ENCODE assay signal across 21 cellular contexts in the genomic region with DNA sequence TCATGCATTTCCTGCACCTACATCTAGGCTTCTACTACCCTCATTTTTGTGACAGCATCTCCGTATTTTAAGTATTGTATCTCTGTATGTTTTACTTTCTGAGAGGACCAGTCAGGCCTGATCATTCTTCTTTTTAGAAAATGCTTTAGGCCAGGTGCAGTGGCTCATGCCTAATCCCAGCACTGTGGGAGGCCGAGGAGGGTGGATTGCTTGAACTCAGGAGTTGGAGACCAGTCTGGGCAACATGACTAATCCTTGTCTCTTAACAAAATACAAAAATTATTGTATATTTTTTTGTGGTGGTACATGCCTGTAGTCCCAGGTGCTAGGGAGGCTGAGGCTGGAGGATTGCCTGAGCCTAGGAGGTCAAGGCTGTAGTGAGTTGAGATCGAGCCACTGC.
"Had no signal": no experiment of that assay in that cellular context is flagged by ENCODE, and none has a peak within 500 bp of the region (broad histone marks: within the 10 kb centered on the region; RNA-seq: fewer than 3 reads in every experiment).

No MANE protein-coding gene starts in this region.

- H3K4me1 Mint-ChIP-seq: activated naive CD8-positive, alpha-beta T cell treated with anti-CD3 and anti-CD28 coated beads for 36 hours had no signal

- DNase-seq: activated CD4-positive, alpha-beta memory T cell treated with anti-CD3 and anti-CD28 coated beads for 36 hours; activated CD4-positive, alpha-beta T cell treated with anti-CD3 and anti-CD28 coated beads for 4 hours; activated CD4-positive, alpha-beta T cell treated with anti-CD3 and anti-CD28 coated beads, Interleukin-2, amount 50 U/mL, for 1 hour; activated CD4-positive, CD25-positive, alpha-beta regulatory T cell treated with anti-CD3 and anti-CD28 coated beads, Interleukin-2, amount 50 U/mL, for 72 hours; activated CD8-positive, alpha-beta memory T cell treated with anti-CD3 and anti-CD28 coated beads, Interleukin-2, amount 50 U/mL, for 4 hours; activated effector memory CD4-positive, alpha-beta T cell treated with Interleukin-2 at 50 U/mL for 16 hours; activated naive CD4-positive, alpha-beta T cell treated with anti-CD3 and anti-CD28 coated beads, Interleukin-2, amount 50 U/mL, for 16 hours; activated naive CD8-positive, alpha-beta T cell treated with anti-CD3 and anti-CD28 coated beads for 36 hours; activated T-cell treated with anti-CD3 and anti-CD28 coated beads for 4 hours; activated T-cell treated with anti-CD3 and anti-CD28 coated beads, Interleukin-2, amount 50 U/mL, for 48 hours; aorta; MG63; NCI-H1092; NK-92 treated with Interleukin-12 subunit alpha and Interleukin-12 subunit beta, amount 100 ng/mL, for 24 hours; PC-3; Peyer's patch; RPMI8226 had no signal

- H3K4me3 ChIP-seq: cardiac muscle cell, MG63, Peyer's patch, SK-N-MC had no signal

- H3K27ac ChIP-seq: cardiac muscle cell, Peyer's patch, SK-N-MC had no signal

- H3K9me3 ChIP-seq: MG63, Peyer's patch had no signal

- H3K36me3 Mint-ChIP-seq: activated CD4-positive, alpha-beta memory T cell treated with anti-CD3 and anti-CD28 coated beads for 36 hours; activated naive CD8-positive, alpha-beta T cell treated with anti-CD3 and anti-CD28 coated beads for 36 hours; WTC11 had no signal

- H3K27me3 ChIP-seq: cardiac muscle cell, MG63, Peyer's patch had no signal

- H3K4me3 Mint-ChIP-seq: activated CD4-positive, alpha-beta memory T cell treated with anti-CD3 and anti-CD28 coated beads for 36 hours; activated naive CD8-positive, alpha-beta T cell treated with anti-CD3 and anti-CD28 coated beads for 36 hours; T-helper 2 cell treated with Interferon-gamma antibody and Interleukin-4, amounts not matched to agents 5 μg/mL and 100 μg/mL, for 36 hours; WTC11 had no signal

- H3K36me3 ChIP-seq: cardiac muscle cell, MG63 had no signal

- H3K27me3 Mint-ChIP-seq: activated CD4-positive, alpha-beta memory T cell treated with anti-CD3 and anti-CD28 coated beads for 36 hours; activated naive CD8-positive, alpha-beta T cell treated with anti-CD3 and anti-CD28 coated beads for 36 hours had no signal

- H3K9me3 Mint-ChIP-seq: activated CD4-positive, alpha-beta memory T cell treated with anti-CD3 and anti-CD28 coated beads for 36 hours; activated naive CD8-positive, alpha-beta T cell treated with anti-CD3 and anti-CD28 coated beads for 36 hours; T-helper 2 cell treated with Interferon-gamma antibody and Interleukin-4, amounts not matched to agents 5 μg/mL and 100 μg/mL, for 36 hours; WTC11 had no signal

- H3K27ac Mint-ChIP-seq: activated CD4-positive, alpha-beta memory T cell treated with anti-CD3 and anti-CD28 coated beads for 36 hours; activated naive CD8-positive, alpha-beta T cell treated with anti-CD3 and anti-CD28 coated beads for 36 hours; T-helper 2 cell treated with Interferon-gamma antibody and Interleukin-4, amounts not matched to agents 5 μg/mL and 100 μg/mL, for 36 hours had no signal
